Comparison of ENCODE assay signal across 1 cellular context in the genomic region with DNA sequence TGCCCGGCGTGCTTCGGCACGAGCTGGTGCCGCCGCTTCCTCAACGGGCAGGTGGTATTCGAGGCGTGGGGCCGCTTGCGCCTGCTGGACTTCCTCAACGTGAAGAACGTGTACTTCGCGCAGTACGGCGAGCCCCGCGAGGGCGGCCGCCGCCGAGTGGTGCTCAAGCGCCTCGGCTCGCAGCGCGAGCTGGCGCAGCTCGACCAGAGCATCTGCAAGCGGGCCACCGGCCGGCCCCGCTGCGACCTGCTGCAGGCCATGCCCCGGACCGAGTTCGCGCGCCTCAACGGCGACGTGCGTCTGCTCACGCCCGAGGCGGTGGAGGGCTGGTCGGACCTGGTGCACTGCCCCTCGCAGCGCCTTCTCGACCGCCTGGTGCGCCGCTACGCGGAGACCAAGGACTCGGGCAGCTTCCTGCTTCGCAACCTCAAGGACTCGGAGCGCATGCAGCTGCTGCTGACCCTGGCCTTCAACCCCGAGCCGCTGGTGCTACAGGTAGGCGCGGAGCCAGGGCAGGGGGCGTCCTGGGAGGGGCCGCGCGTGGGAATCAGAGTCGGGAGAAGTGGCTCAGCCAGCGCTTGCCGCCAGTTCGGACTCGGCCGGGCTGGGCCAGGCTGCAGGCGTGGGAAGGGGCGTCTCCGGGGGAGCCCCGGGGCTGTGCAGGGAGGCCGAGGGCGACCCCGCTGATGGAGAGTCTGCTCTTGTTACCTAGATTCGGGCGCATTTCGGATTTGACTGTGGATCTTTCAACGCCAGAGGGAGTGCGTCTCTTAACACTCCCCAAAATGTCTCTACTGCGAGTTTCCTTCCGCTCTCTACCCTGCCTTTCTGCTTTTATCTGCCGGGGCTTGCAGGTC.
TF ChIP-seq lines count a peak whose summit lies in the region.

No MANE protein-coding gene starts in this region.

TF ChIP-seq in HEK293, 187 proteins besides CTCF, POLR2A, EP300 and RAD21 (continued from another document and continues in another):
- TF ChIP-seq, protein P1, sequence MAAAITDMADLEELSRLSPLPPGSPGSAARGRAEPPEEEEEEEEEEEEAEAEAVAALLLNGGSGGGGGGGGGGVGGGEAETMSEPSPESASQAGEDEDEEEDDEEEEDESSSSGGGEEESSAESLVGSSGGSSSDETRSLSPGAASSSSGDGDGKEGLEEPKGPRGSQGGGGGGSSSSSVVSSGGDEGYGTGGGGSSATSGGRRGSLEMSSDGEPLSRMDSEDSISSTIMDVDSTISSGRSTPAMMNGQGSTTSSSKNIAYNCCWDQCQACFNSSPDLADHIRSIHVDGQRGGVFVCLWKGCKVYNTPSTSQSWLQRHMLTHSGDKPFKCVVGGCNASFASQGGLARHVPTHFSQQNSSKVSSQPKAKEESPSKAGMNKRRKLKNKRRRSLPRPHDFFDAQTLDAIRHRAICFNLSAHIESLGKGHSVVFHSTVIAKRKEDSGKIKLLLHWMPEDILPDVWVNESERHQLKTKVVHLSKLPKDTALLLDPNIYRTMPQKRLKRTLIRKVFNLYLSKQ (tag by site-specific recombination; IDR thresholded peaks at IDR 0.05; ENCODE audit: borderline replicate concordance) = no peak
- TF ChIP-seq, protein P2, sequence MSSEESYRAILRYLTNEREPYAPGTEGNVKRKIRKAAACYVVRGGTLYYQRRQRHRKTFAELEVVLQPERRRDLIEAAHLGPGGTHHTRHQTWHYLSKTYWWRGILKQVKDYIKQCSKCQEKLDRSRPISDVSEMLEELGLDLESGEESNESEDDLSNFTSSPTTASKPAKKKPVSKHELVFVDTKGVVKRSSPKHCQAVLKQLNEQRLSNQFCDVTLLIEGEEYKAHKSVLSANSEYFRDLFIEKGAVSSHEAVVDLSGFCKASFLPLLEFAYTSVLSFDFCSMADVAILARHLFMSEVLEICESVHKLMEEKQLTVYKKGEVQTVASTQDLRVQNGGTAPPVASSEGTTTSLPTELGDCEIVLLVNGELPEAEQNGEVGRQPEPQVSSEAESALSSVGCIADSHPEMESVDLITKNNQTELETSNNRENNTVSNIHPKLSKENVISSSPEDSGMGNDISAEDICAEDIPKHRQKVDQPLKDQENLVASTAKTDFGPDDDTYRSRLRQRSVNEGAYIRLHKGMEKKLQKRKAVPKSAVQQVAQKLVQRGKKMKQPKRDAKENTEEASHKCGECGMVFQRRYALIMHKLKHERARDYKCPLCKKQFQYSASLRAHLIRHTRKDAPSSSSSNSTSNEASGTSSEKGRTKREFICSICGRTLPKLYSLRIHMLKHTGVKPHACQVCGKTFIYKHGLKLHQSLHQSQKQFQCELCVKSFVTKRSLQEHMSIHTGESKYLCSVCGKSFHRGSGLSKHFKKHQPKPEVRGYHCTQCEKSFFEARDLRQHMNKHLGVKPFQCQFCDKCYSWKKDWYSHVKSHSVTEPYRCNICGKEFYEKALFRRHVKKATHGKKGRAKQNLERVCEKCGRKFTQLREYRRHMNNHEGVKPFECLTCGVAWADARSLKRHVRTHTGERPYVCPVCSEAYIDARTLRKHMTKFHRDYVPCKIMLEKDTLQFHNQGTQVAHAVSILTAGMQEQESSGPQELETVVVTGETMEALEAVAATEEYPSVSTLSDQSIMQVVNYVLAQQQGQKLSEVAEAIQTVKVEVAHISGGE (tag by site-specific recombination; conservative IDR thresholded peaks at IDR 0.05; ENCODE audit: low read depth) = peak; percentile 70
- TF ChIP-seq, protein P3, sequence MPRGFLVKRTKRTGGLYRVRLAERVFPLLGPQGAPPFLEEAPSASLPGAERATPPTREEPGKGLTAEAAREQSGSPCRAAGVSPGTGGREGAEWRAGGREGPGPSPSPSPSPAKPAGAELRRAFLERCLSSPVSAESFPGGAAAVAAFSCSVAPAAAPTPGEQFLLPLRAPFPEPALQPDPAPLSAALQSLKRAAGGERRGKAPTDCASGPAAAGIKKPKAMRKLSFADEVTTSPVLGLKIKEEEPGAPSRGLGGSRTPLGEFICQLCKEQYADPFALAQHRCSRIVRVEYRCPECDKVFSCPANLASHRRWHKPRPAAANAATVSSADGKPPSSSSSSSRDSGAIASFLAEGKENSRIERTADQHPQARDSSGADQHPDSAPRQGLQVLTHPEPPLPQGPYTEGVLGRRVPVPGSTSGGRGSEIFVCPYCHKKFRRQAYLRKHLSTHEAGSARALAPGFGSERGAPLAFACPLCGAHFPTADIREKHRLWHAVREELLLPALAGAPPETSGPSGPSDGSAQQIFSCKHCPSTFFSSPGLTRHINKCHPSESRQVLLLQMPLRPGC (tag by site-specific recombination; IDR thresholded peaks at IDR 0.05) = no peak
- no peak for TF ChIP-seq ZNF202 (tag by site-specific recombination; IDR thresholded peaks at IDR 0.05; ENCODE audit: borderline replicate concordance)
- no peak for TF ChIP-seq ZNF610 (tag by site-specific recombination; IDR thresholded peaks at IDR 0.05; ENCODE audit: borderline replicate concordance)
- TF ChIP-seq ZNF768 (tag by site-specific recombination; IDR thresholded peaks at IDR 0.05) = no peak
- 0 out of 2 replicates have a peak, but pooled peaks have one; percentile 15 for TF ChIP-seq ZNF324 (tag by site-specific recombination; IDR thresholded peaks at IDR 0.05)
- TF ChIP-seq ZNF2 (tag by site-specific recombination; IDR thresholded peaks at IDR 0.05) = no peak
- TF ChIP-seq, protein P4, sequence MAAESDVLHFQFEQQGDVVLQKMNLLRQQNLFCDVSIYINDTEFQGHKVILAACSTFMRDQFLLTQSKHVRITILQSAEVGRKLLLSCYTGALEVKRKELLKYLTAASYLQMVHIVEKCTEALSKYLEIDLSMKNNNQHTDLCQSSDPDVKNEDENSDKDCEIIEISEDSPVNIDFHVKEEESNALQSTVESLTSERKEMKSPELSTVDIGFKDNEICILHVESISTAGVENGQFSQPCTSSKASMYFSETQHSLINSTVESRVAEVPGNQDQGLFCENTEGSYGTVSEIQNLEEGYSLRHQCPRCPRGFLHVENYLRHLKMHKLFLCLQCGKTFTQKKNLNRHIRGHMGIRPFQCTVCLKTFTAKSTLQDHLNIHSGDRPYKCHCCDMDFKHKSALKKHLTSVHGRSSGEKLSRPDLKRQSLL (tag by site-specific recombination; IDR thresholded peaks at IDR 0.05) = peak; percentile 52; the same call in 1 of the 2 replicates
- 0 out of 2 replicates have a peak, but pooled peaks have one; percentile 14 for TF ChIP-seq MZF1 (tag by site-specific recombination; IDR thresholded peaks at IDR 0.05; ENCODE audit: borderline replicate concordance)
- 0 out of 2 replicates have a peak, but pooled peaks have one; percentile 29 for TF ChIP-seq YY1 (tag by site-specific recombination; IDR thresholded peaks at IDR 0.05)
- TF ChIP-seq ZNF404 (tag by site-specific recombination; IDR thresholded peaks at IDR 0.05) = no peak
- peak; percentile 91 for TF ChIP-seq ZBTB8A (tag by site-specific recombination; IDR thresholded peaks at IDR 0.05)
- no peak for TF ChIP-seq ZNF830 (tag by site-specific recombination; IDR thresholded peaks at IDR 0.05; ENCODE audit: low read depth)
- TF ChIP-seq ZNF214 (tag by site-specific recombination; IDR thresholded peaks at IDR 0.05; ENCODE audit: borderline replicate concordance) = no peak
- TF ChIP-seq, protein P5, sequence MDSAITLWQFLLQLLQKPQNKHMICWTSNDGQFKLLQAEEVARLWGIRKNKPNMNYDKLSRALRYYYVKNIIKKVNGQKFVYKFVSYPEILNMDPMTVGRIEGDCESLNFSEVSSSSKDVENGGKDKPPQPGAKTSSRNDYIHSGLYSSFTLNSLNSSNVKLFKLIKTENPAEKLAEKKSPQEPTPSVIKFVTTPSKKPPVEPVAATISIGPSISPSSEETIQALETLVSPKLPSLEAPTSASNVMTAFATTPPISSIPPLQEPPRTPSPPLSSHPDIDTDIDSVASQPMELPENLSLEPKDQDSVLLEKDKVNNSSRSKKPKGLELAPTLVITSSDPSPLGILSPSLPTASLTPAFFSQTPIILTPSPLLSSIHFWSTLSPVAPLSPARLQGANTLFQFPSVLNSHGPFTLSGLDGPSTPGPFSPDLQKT (IDR thresholded peaks at IDR 0.05; ENCODE audit: borderline replicate concordance, low read depth, low read length) = no peak
- TF ChIP-seq, protein P6, sequence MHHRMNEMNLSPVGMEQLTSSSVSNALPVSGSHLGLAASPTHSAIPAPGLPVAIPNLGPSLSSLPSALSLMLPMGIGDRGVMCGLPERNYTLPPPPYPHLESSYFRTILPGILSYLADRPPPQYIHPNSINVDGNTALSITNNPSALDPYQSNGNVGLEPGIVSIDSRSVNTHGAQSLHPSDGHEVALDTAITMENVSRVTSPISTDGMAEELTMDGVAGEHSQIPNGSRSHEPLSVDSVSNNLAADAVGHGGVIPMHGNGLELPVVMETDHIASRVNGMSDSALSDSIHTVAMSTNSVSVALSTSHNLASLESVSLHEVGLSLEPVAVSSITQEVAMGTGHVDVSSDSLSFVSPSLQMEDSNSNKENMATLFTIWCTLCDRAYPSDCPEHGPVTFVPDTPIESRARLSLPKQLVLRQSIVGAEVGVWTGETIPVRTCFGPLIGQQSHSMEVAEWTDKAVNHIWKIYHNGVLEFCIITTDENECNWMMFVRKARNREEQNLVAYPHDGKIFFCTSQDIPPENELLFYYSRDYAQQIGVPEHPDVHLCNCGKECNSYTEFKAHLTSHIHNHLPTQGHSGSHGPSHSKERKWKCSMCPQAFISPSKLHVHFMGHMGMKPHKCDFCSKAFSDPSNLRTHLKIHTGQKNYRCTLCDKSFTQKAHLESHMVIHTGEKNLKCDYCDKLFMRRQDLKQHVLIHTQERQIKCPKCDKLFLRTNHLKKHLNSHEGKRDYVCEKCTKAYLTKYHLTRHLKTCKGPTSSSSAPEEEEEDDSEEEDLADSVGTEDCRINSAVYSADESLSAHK (tag by site-specific recombination; IDR thresholded peaks at IDR 0.05) = no peak
- TF ChIP-seq ZNF335 (tag by site-specific recombination; conservative IDR thresholded peaks at IDR 0.05) = peak; percentile 60
- TF ChIP-seq ZNF433 (tag by site-specific recombination; IDR thresholded peaks at IDR 0.05; ENCODE audit: low read depth) = no peak
- no peak for TF ChIP-seq TRIM28 (IDR thresholded peaks at IDR 0.05; ENCODE audit: borderline replicate concordance, low read length)
- peak; percentile 66; the same call in 1 of the 2 replicates for TF ChIP-seq SCRT1 (tag by site-specific recombination; IDR thresholded peaks at IDR 0.05; ENCODE audit: borderline replicate concordance)
- peak; percentile 80 for TF ChIP-seq GLIS2 (tag by site-specific recombination; IDR thresholded peaks at IDR 0.05)
- TF ChIP-seq SP2 (tag by site-specific recombination; IDR thresholded peaks at IDR 0.05) = peak; percentile 48
- TF ChIP-seq ZNF221 (tag by site-specific recombination; IDR thresholded peaks at IDR 0.05; ENCODE audit: borderline replicate concordance) = no peak
- peak; percentile 53 for TF ChIP-seq KLF16 (tag by site-specific recombination; IDR thresholded peaks at IDR 0.05)
- TF ChIP-seq ZNF510 (tag by site-specific recombination; IDR thresholded peaks at IDR 0.05; ENCODE audit: insufficient replicate concordance) = no peak
- TF ChIP-seq, protein P7, sequence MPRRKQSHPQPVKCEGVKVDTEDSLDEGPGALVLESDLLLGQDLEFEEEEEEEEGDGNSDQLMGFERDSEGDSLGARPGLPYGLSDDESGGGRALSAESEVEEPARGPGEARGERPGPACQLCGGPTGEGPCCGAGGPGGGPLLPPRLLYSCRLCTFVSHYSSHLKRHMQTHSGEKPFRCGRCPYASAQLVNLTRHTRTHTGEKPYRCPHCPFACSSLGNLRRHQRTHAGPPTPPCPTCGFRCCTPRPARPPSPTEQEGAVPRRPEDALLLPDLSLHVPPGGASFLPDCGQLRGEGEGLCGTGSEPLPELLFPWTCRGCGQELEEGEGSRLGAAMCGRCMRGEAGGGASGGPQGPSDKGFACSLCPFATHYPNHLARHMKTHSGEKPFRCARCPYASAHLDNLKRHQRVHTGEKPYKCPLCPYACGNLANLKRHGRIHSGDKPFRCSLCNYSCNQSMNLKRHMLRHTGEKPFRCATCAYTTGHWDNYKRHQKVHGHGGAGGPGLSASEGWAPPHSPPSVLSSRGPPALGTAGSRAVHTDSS (tag by site-specific recombination; IDR thresholded peaks at IDR 0.05) = no peak
- TF ChIP-seq, protein P8, sequence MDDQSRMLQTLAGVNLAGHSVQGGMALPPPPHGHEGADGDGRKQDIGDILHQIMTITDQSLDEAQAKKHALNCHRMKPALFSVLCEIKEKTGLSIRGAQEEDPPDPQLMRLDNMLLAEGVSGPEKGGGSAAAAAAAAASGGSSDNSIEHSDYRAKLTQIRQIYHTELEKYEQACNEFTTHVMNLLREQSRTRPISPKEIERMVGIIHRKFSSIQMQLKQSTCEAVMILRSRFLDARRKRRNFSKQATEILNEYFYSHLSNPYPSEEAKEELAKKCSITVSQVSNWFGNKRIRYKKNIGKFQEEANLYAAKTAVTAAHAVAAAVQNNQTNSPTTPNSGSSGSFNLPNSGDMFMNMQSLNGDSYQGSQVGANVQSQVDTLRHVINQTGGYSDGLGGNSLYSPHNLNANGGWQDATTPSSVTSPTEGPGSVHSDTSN (CRISPR knock-in tag; IDR thresholded peaks at IDR 0.05) = no peak
- no peak for TF ChIP-seq ZNF76 (tag by site-specific recombination; IDR thresholded peaks at IDR 0.05; ENCODE audit: borderline replicate concordance, low read depth)
- no peak for TF ChIP-seq ZNF837 (tag by site-specific recombination; IDR thresholded peaks at IDR 0.05)
- no peak for TF ChIP-seq ZNF426 (tag by site-specific recombination; IDR thresholded peaks at IDR 0.05)
- TF ChIP-seq ZNF529 (tag by site-specific recombination; IDR thresholded peaks at IDR 0.05; ENCODE audit: insufficient replicate concordance) = no peak
- TF ChIP-seq, protein P9, sequence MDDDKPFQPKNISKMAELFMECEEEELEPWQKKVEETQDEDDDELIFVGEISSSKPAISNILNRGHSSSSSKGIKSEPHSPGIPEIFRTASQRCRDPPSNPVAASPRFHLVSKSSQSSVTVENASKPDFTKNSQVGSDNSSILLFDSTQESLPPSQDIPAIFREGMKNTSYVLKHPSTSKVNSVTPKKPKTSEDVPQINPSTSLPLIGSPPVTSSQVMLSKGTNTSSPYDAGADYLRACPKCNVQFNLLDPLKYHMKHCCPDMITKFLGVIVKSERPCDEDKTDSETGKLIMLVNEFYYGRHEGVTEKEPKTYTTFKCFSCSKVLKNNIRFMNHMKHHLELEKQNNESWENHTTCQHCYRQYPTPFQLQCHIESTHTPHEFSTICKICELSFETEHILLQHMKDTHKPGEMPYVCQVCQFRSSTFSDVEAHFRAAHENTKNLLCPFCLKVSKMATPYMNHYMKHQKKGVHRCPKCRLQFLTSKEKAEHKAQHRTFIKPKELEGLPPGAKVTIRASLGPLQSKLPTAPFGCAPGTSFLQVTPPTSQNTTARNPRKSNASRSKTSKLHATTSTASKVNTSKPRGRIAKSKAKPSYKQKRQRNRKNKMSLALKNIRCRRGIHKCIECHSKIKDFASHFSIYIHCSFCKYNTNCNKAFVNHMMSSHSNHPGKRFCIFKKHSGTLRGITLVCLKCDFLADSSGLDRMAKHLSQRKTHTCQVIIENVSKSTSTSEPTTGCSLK (tag by site-specific recombination; IDR thresholded peaks at IDR 0.05) = no peak
- TF ChIP-seq, protein P10, sequence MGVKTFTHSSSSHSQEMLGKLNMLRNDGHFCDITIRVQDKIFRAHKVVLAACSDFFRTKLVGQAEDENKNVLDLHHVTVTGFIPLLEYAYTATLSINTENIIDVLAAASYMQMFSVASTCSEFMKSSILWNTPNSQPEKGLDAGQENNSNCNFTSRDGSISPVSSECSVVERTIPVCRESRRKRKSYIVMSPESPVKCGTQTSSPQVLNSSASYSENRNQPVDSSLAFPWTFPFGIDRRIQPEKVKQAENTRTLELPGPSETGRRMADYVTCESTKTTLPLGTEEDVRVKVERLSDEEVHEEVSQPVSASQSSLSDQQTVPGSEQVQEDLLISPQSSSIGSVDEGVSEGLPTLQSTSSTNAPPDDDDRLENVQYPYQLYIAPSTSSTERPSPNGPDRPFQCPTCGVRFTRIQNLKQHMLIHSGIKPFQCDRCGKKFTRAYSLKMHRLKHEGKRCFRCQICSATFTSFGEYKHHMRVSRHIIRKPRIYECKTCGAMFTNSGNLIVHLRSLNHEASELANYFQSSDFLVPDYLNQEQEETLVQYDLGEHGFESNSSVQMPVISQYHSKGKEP (tag by site-specific recombination; IDR thresholded peaks at IDR 0.05) = no peak
- TF ChIP-seq ZIC2 (tag by site-specific recombination; IDR thresholded peaks at IDR 0.05) = peak; percentile 38
